ENCODE assay signal across 8 cellular contexts in the genomic region with DNA sequence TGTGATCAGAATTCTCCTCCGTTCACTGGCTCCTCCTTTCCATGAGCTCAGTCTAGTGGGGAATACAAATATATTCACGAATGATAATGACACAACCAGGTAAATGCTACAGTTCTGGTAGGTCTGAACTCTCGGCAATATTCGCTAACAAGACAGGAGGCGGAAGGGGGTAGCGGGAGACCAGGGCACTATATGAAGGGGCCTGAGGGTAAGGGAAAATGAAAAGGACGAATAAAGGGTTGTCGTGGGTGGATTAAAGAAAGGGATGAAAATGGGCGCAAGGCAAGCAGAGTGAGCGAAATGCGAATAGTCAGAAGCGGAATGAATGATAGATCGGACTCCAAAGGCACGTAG. TPM values are rescaled to one million over a fixed set of nuclear protein-coding genes. Genes with fewer than 3 reads are reported as not detected.
DNase-seq lines count a peak whose midpoint lies in the region; ATAC-seq and TF ChIP-seq lines count a peak whose summit lies in the region.

No MANE protein-coding gene starts in this region.

- H3K9me3 ChIP-seq in HCT116 (ENCODE audit: control insufficient read depth in 1 of 2, insufficient read depth in 1 of 2, low read depth in 1 of 2, low read length in 2 of 2) (no peaks in the 10 kb centered on the region), SK-N-SH (no peaks in the 10 kb centered on the region), trophoblast cell (ENCODE audit: insufficient read depth, low read depth, low read length) (no peaks in the 10 kb centered on the region)

- peak overlapping the region; percentile 73 for H3K9ac ChIP-seq in HCT116 (ENCODE audit: low read length)
- peak overlapping the region; percentile 87 for H3K9ac ChIP-seq in SK-N-SH
- H3K9ac ChIP-seq in trophoblast cell (ENCODE audit: low read length): peak overlapping the region; percentile 89

- H3K4me3 ChIP-seq in GM12865 (ENCODE audit: low read depth, low read length) (peak overlapping the region; percentile 80), HCT116 (replicated peaks in 1 of 2; ENCODE audit: low read depth in 1 of 2, low read length in 2 of 2) (peak overlapping the region; percentile 73 to 84), SK-N-SH (ENCODE audit: low read depth in 2 of 2, low read length in 1 of 2) (peak overlapping the region; percentile 73 to 77), foreskin fibroblast (ENCODE audit: low read depth in 1 of 2, low read length in 2 of 2) (peak overlapping the region; percentile 80 to 82), trophoblast cell (ENCODE audit: low read depth, low read length) (peak overlapping the region; percentile 86)

- peak overlapping the region; percentile 5 for H3K14ac ChIP-seq in trophoblast cell (ENCODE audit: low read length)

- H3K4me2 ChIP-seq in HCT116 (ENCODE audit: low read length): peak overlapping the region; percentile 82
- H3K4me2 ChIP-seq in SK-N-SH: peak overlapping the region; percentile 80
- H3K4me2 ChIP-seq in trophoblast cell (ENCODE audit: low read length): peak overlapping the region; percentile 79

- no peaks in the 10 kb centered on the region for H3K9me2 ChIP-seq in HCT116 (ENCODE audit: insufficient read depth)
- H3K9me2 ChIP-seq in SK-N-SH: no peaks in the 10 kb centered on the region

- H3K4ac ChIP-seq in trophoblast cell (ENCODE audit: low read depth, low read length): no peak overlapping the region

- under 1% methylated on average over 14 of the region's 14 CpGs for WGBS in SK-N-SH (ENCODE audit: low lambda C conversion rate)
- no CpG with 5 or more reads among the region's 14 CpGs for WGBS in trophoblast cell (ENCODE audit: extremely low coverage, insufficient coverage, insufficient read length)

- DNase-seq in GM12865 (ENCODE audit: low read depth): no peak
- DNase-seq in HCT116 (ENCODE audit: low read depth, low spot score): no peak
- DNase-seq in SK-N-SH: no peak
- peak in 1 of 2 donors; percentile 1 for DNase-seq in foreskin fibroblast
- DNase-seq in trophoblast cell: no peak
- DNase-seq in activated CD4-positive, CD25-positive, alpha-beta regulatory T cell (lab: John Stamatoyannopoulos, UW): no peak
- DNase-seq in mucosa of gallbladder (ENCODE audit: low spot score): no peak
- no peak for DNase-seq in stimulated activated CD4-positive, alpha-beta T cell treated with anti-CD3 and anti-CD28 coated beads, Interleukin-4, amount 100 ng/mL, for 24 hours

- H3K27me3 ChIP-seq in HCT116 (ENCODE audit: insufficient read depth, low read length) (no peaks in the 10 kb centered on the region), SK-N-SH (ENCODE audit: insufficient read depth) (no peaks in the 10 kb centered on the region), trophoblast cell (ENCODE audit: insufficient read depth, low read length) (no peaks in the 10 kb centered on the region)

- no peak overlapping the region for H4K91ac ChIP-seq in trophoblast cell (ENCODE audit: low read depth, low read length)

- POLR2A ChIA-PET in HCT116 (lab: Charles Lee): interaction anchor here (1.3 kb wide), 1 partner anchor 90 kb away, joined by 3 read pairs; a partner anchor contains a TSS
- POLR2A ChIA-PET in SK-N-SH (lab: Yijun Ruan, JAX): no interaction called here

- H4K20me1 ChIP-seq in HCT116 (ENCODE audit: insufficient read depth) (no peaks in the 10 kb centered on the region), SK-N-SH (ENCODE audit: insufficient read depth) (no peaks in the 10 kb centered on the region)

- peak overlapping the region; percentile 98 for H4K12ac ChIP-seq in trophoblast cell (ENCODE audit: low read depth, low read length)

- H3F3A ChIP-seq in SK-N-SH (replicated peaks; ENCODE audit: insufficient read depth): peaks cover 9% of the 10 kb centered on the region

- H2AFZ ChIP-seq in HCT116 (ENCODE audit: low read depth, low read length, poor library complexity, severe bottlenecking) (no peak overlapping the region), SK-N-SH (ENCODE audit: low read depth) (peak overlapping the region; percentile 94), trophoblast cell (ENCODE audit: insufficient read depth, low read length, poor library complexity) (peak overlapping the region; percentile 99)

- no peak overlapping the region for H3K23ac ChIP-seq in trophoblast cell (ENCODE audit: low read length)

- no peak for TF ChIP-seq CTCF in GM12865 (IDR thresholded peaks at IDR 0.05; ENCODE audit: insufficient read depth, low read depth, low read length, missing control alignments)
- no peak for TF ChIP-seq CTCF in HCT116 (IDR thresholded peaks at IDR 0.05 in 2 of 3, conservative IDR thresholded peaks at IDR 0.05 in 1 of 3; ENCODE audit: borderline replicate concordance in 1 of 3, insufficient read depth in 1 of 3, low read depth in 2 of 3, low read length in 2 of 3)
- TF ChIP-seq CTCF in SK-N-SH (IDR thresholded peaks at IDR 0.05): no peak
- TF ChIP-seq CTCF in foreskin fibroblast (IDR thresholded peaks at IDR 0.05; ENCODE audit: low read depth, low read length): no peak

- BruUV-seq in HCT116 (replicated peaks; lab: Mats Ljungman, UMichigan): TSS peak; percentile 66

- peaks cover 3 to 10% of the 10 kb centered on the region in 2 experiments; a peak in 1 of 4 replicates for H3K4me1 ChIP-seq in HCT116 (ENCODE audit: control insufficient read depth in 1 of 2, insufficient read depth in 2 of 2, low read length in 2 of 2)
- H3K4me1 ChIP-seq in SK-N-SH (ENCODE audit: control insufficient read depth in 1 of 2, insufficient read depth in 2 of 2, low read depth in 1 of 2, low read length in 1 of 2): peaks cover 0 to 7% of the 10 kb centered on the region in 2 experiments; a peak in 1 of 4 replicates
- H3K4me1 ChIP-seq in trophoblast cell (ENCODE audit: control insufficient read depth in 1 of 2, insufficient read depth in 2 of 2, low read length in 2 of 2): peaks cover 0 to 3% of the 10 kb centered on the region in 2 experiments

- H3K79me2 ChIP-seq in HCT116 (ENCODE audit: insufficient read depth, low read length) (peaks cover 17% of the 10 kb centered on the region), SK-N-SH (ENCODE audit: insufficient read depth) (peaks cover 25% of the 10 kb centered on the region), trophoblast cell (ENCODE audit: control insufficient read depth, insufficient read depth, low read length, poor library complexity) (peaks cover 3% of the 10 kb centered on the region)

- H3K18ac ChIP-seq in trophoblast cell (ENCODE audit: low read length): peak overlapping the region; percentile 84

- TF ChIP-seq EP300 in SK-N-SH (IDR thresholded peaks at IDR 0.05; ENCODE audit: borderline replicate concordance in 1 of 2, low read depth in 1 of 2, low read length in 1 of 2): no peak

- no peak overlapping the region for H2BK5ac ChIP-seq in trophoblast cell (ENCODE audit: low read depth, low read length, poor library complexity)

- intact Hi-C loops in HCT116 (cut with micrococcal nuclease): no loop called here

- peak overlapping the region; percentile 30 for H2AK5ac ChIP-seq in trophoblast cell (ENCODE audit: low read length)

- peaks cover 3% of the 10 kb centered on the region for H3K79me1 ChIP-seq in trophoblast cell (ENCODE audit: low read length)

- peak; percentile 31 for ATAC-seq in HCT116

- H3K27ac ChIP-seq in HCT116 (ENCODE audit: low read depth, low read length) (peak overlapping the region; percentile 88), SK-N-SH (ENCODE audit: low read depth in 2 of 2, low read length in 1 of 2) (peak overlapping the region; percentile 79 to 87; a peak in 3 of 4 replicates), trophoblast cell (ENCODE audit: low read depth, low read length) (peak overlapping the region; percentile 92)

- H2BK120ac ChIP-seq in trophoblast cell (ENCODE audit: insufficient read depth, low read length, poor library complexity): no peak overlapping the region

- peak overlapping the region; percentile 98 for H4K8ac ChIP-seq in trophoblast cell (ENCODE audit: low read depth, low read length)

- no peaks in the 10 kb centered on the region for H3K36me3 ChIP-seq in HCT116 (ENCODE audit: control insufficient read depth in 1 of 2, insufficient read depth in 2 of 2, low read length in 2 of 2)
- H3K36me3 ChIP-seq in SK-N-SH (replicated peaks in 1 of 2; ENCODE audit: control insufficient read depth in 1 of 2, insufficient read depth in 2 of 2, low read length in 1 of 2): peaks cover 5 to 6% of the 10 kb centered on the region in 2 experiments
- no peaks in the 10 kb centered on the region for H3K36me3 ChIP-seq in trophoblast cell (ENCODE audit: control insufficient read depth in 1 of 2, insufficient read depth in 2 of 2, low read length in 2 of 2)

- CTCF ChIA-PET in HCT116 (lab: Charles Lee) (no interaction called here), SK-N-SH (lab: Yijun Ruan, JAX) (interaction anchor here (1.0 kb wide), 1 partner anchor 38 kb away, joined by 3 read pairs; no protein-coding TSS in a partner anchor)

- TF ChIP-seq POLR2A in HCT116 (IDR thresholded peaks at IDR 0.05; ENCODE audit: borderline replicate concordance, extremely low read depth, insufficient read depth, insufficient read length): no peak

- no peak overlapping the region for H2BK12ac ChIP-seq in trophoblast cell (ENCODE audit: low read length)

- TF ChIP-seq RAD21 in HCT116 (IDR thresholded peaks at IDR 0.05; ENCODE audit: low read depth): no peak
- no peak for TF ChIP-seq RAD21 in SK-N-SH (IDR thresholded peaks at IDR 0.05; ENCODE audit: low read length)

- RAD21 ChIA-PET in HCT116 (lab: Charles Lee; ENCODE audit: low non-redundant PET in 1 of 2, low total read pairs in 2 of 2, uncharacterized antibody in 2 of 2, unreplicated experiment in 2 of 2): no interaction called here

TF ChIP-seq in HCT116, 20 proteins besides CTCF, POLR2A, EP300 and RAD21 (continues in another document):
- TF ChIP-seq, protein P1, sequence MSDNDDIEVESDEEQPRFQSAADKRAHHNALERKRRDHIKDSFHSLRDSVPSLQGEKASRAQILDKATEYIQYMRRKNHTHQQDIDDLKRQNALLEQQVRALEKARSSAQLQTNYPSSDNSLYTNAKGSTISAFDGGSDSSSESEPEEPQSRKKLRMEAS (IDR thresholded peaks at IDR 0.05): no peak; the same call in 1 of the 2 replicates

RNA-seq across cellular contexts. Expression of a gene that starts 0.7 kb away (rescaled TPM):
- total RNA-seq in HCT116 (2021; ENCODE audit: unreplicated experiment): 9.3 TPM
- 3.9 and 4.4 TPM in 2 replicates for polyA plus RNA-seq in HCT116 (2012)
- 4.1 and 4.2 TPM in 2 replicates for polyA plus RNA-seq in SK-N-SH (2012; rRNA removed)
- 4.5 and 6.6 TPM in 2 replicates for polyA plus RNA-seq in SK-N-SH (2012; cell fraction: cytosol; rRNA removed)
- 2.8 and 3.0 TPM in 2 replicates for polyA plus RNA-seq in SK-N-SH (2012; cell fraction: nucleus; rRNA removed)
- polyA plus RNA-seq in trophoblast cell (2013): 11.5 and 12.3 TPM in 2 replicates
- total RNA-seq in mucosa of gallbladder: 7.1 TPM

RNA-seq across cellular contexts. Expression of a gene that starts 47.1 kb away (rescaled TPM):
- not detected for total RNA-seq in HCT116 (2021; ENCODE audit: unreplicated experiment)
- polyA plus RNA-seq in HCT116 (2012): not detected in 2 replicates
- 0.16 and 0.23 TPM in 2 replicates for polyA plus RNA-seq in SK-N-SH (2012; rRNA removed)
- 0.12 and 0.67 TPM in 2 replicates for polyA plus RNA-seq in SK-N-SH (2012; cell fraction: cytosol; rRNA removed)
- not detected in 2 replicates for polyA plus RNA-seq in SK-N-SH (2012; cell fraction: nucleus; rRNA removed)
- polyA plus RNA-seq in trophoblast cell (2013): 9.2 and 10.8 TPM in 2 replicates
- total RNA-seq in mucosa of gallbladder: not detected
